8 cellular contexts compared by ENCODE assay signal in the genomic region with DNA sequence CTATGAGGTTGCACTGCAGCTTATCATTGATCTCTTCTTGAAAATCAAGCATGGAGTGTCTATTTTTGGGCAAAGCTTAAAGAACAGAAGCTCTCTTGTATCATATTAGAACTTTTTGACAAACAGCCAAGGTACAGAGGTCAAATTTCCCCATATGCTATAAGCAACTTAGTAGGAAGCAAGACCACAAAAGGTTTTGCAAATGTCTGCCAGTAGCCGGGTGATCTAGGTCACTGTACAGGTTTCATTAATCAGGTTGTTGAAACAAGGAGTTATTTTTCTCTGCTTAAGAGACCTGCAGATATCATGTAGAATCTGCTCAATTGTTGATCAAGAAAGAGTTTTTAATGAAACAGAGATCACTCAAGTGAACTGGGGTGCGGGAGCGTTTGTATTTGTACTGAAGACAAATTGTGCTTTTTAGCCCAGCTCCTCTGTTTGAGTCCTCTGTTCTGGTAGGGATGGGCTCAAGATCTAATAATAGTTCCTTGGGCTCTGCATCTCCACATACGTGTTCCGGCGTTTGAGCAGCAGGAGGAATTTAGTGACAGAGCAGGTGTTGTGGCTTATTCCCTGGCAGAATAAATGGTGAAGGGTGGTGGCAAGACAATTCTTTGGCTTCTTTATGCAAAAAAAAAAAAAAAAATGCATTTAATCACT. TPM values are rescaled to one million over a fixed set of nuclear protein-coding genes. Genes with fewer than 3 reads are reported as not detected.
DNase-seq lines count a peak whose midpoint lies in the region; ATAC-seq and TF ChIP-seq lines count a peak whose summit lies in the region.

No MANE protein-coding gene starts in this region.

- H3K4me1 ChIP-seq in Panc1 (ENCODE audit: control insufficient read depth, insufficient read depth, low read length): peaks cover 41% of the 10 kb centered on the region
- H3K4me1 ChIP-seq in ectodermal cell (ENCODE audit: control insufficient read depth, insufficient read depth, low read length): peaks cover 22% of the 10 kb centered on the region

- peak overlapping the region; percentile 1 for H3K27ac Mint-ChIP-seq in activated CD4-positive, alpha-beta T cell treated with anti-CD3 and anti-CD28 coated beads, Interleukin-2, amount 10 ng/mL, durations not matched to agents 7 days and 5 days
- peak overlapping the region; percentile 79 for H3K27ac Mint-ChIP-seq in neural crest cell (ENCODE audit: unreplicated experiment)

- peak overlapping the region; percentile 95 for H3K27ac ChIP-seq in Panc1 (ENCODE audit: low read length)
- peak overlapping the region; percentile 57 for H3K27ac ChIP-seq in ectodermal cell (ENCODE audit: insufficient read depth, low read depth, low read length, poor library complexity, severe bottlenecking)

- ATAC-seq in Panc1: no peak
- ATAC-seq in omental fat pad (ENCODE audit: low FRiP score): no peak
- ATAC-seq in HG03439 (IDR thresholded peaks at IDR 0.05; ENCODE audit: unreplicated experiment): no peak

- H3K36me3 Mint-ChIP-seq in activated CD4-positive, alpha-beta T cell treated with anti-CD3 and anti-CD28 coated beads, Interleukin-2, amount 10 ng/mL, durations not matched to agents 7 days and 5 days (ENCODE audit: low read depth): peaks cover 37% of the 10 kb centered on the region
- H3K36me3 Mint-ChIP-seq in neural crest cell (ENCODE audit: low read depth): peaks cover 26% of the 10 kb centered on the region

- CTCF ChIA-PET in activated CD4-positive, alpha-beta T cell treated with anti-CD3 and anti-CD28 coated beads, Interleukin-2, amount 10 ng/mL, durations not matched to agents 7 days and 5 days (lab: Charles Lee): interaction anchor here (0.6 to 1.8 kb wide), 14 partner anchors 9 to 503 kb away, joined by 3 to 14 read pairs (median 3); no protein-coding TSS in a partner anchor
- CTCF ChIA-PET in Panc1 (lab: Charles Lee): interaction anchor here (0.7 to 1.0 kb wide), 2 partner anchors 110 to 485 kb away, joined by 3 read pairs; no protein-coding TSS in a partner anchor

- in situ Hi-C loops in Panc1 (cut with HindIII; ENCODE audit: low pct_unique_long_range_greater_than_20kb, low sequenced_read_pairs): no loop called here

- no peaks in the 10 kb centered on the region for H3K27me3 ChIP-seq in Panc1 (ENCODE audit: control insufficient read depth, insufficient read depth, low read length)
- no peaks in the 10 kb centered on the region for H3K27me3 ChIP-seq in ectodermal cell (ENCODE audit: control insufficient read depth, insufficient read depth, low read length, poor library complexity, severe bottlenecking)

- intact Hi-C loops in Panc1 (cut with micrococcal nuclease; ENCODE audit: unreplicated experiment): loop anchor here (2.0 to 10.0 kb wide), 6 partner anchors 165 to 615 kb away; no protein-coding TSS in a partner anchor

- H3K27me3 Mint-ChIP-seq in activated CD4-positive, alpha-beta T cell treated with anti-CD3 and anti-CD28 coated beads, Interleukin-2, amount 10 ng/mL, durations not matched to agents 7 days and 5 days: no peaks in the 10 kb centered on the region
- peaks cover 4% of the 10 kb centered on the region for H3K27me3 Mint-ChIP-seq in neural crest cell (ENCODE audit: low read depth)

- H3K4me3 Mint-ChIP-seq in activated CD4-positive, alpha-beta T cell treated with anti-CD3 and anti-CD28 coated beads, Interleukin-2, amount 10 ng/mL, durations not matched to agents 7 days and 5 days: peak overlapping the region; percentile 14
- peak overlapping the region; percentile 100 for H3K4me3 Mint-ChIP-seq in neural crest cell

- H3K4me3 ChIP-seq in Panc1 (ENCODE audit: low read depth in 2 of 2, low read length in 2 of 2) (peak overlapping the region; percentile 19 to 97), ectodermal cell (ENCODE audit: insufficient read depth, low read depth, low read length) (peak overlapping the region; percentile 97)

- POLR2A ChIA-PET in activated CD4-positive, alpha-beta T cell treated with anti-CD3 and anti-CD28 coated beads, Interleukin-2, amount 10 ng/mL, durations not matched to agents 7 days and 5 days (lab: Charles Lee): no interaction called here
- POLR2A ChIA-PET in Panc1 (lab: Charles Lee): interaction anchor here (0.6 to 0.7 kb wide), 3 partner anchors 13 to 176 kb away, joined by 4 to 10 read pairs (median 9); no protein-coding TSS in a partner anchor

- TF ChIP-seq CTCF in Panc1 (IDR thresholded peaks at IDR 0.05): no peak
- no peak for TF ChIP-seq CTCF in neural crest cell (conservative IDR thresholded peaks at IDR 0.05)
- no peak for TF ChIP-seq CTCF in omental fat pad (IDR thresholded peaks at IDR 0.05)

- H3K4me1 Mint-ChIP-seq in activated CD4-positive, alpha-beta T cell treated with anti-CD3 and anti-CD28 coated beads, Interleukin-2, amount 10 ng/mL, durations not matched to agents 7 days and 5 days: peaks cover 45% of the 10 kb centered on the region
- peaks cover 51% of the 10 kb centered on the region for H3K4me1 Mint-ChIP-seq in neural crest cell

- H3K9me3 ChIP-seq in Panc1 (ENCODE audit: control insufficient read depth, insufficient read depth, low read depth, low read length) (no peaks in the 10 kb centered on the region), ectodermal cell (ENCODE audit: control insufficient read depth, low read length) (no peaks in the 10 kb centered on the region)

- 37 to 41% methylated on average over 6 of the region's 6 CpGs for WGBS in ectodermal cell, 2 experiments

- no peak for DNase-seq in activated CD4-positive, alpha-beta T cell treated with anti-CD3 and anti-CD28 coated beads, Interleukin-2, amount 10 ng/mL, durations not matched to agents 7 days and 5 days
- DNase-seq in activated CD4-positive, alpha-beta T cell treated with anti-CD3 and anti-CD28 coated beads, Interleukin-2, amount 50 U/mL, for 1 hour: no peak
- DNase-seq in Panc1 (ENCODE audit: low read depth, low spot score) (no peak), neural crest cell (ENCODE audit: low read depth, low spot score) (no peak), medulla oblongata (ENCODE audit: extremely low spot score) (no peak), omental fat pad (ENCODE audit: low spot score) (no peak)

- BruUV-seq in Panc1 (replicated peaks; lab: Mats Ljungman, UMichigan): no TSS peak

- H3K9me3 Mint-ChIP-seq in activated CD4-positive, alpha-beta T cell treated with anti-CD3 and anti-CD28 coated beads, Interleukin-2, amount 10 ng/mL, durations not matched to agents 7 days and 5 days: no peaks in the 10 kb centered on the region
- no peaks in the 10 kb centered on the region for H3K9me3 Mint-ChIP-seq in neural crest cell

- H3K36me3 ChIP-seq in Panc1 (ENCODE audit: control insufficient read depth, insufficient read depth, low read length) (peaks cover 14% of the 10 kb centered on the region), ectodermal cell (ENCODE audit: control insufficient read depth, insufficient read depth, low read length) (peaks cover 22% of the 10 kb centered on the region)

RNA-seq across cellular contexts. Expression of gene CITED2, which starts 4.3 kb away (rescaled TPM):
- total RNA-seq in activated CD4-positive, alpha-beta T cell treated with anti-CD3 and anti-CD28 coated beads, Interleukin-2, amount 10 ng/mL, durations not matched to agents 7 days and 5 days: 10 to 100 TPM; 65.0 to 76.7 TPM
- total RNA-seq in Panc1 (2021; ENCODE audit: unreplicated experiment): 210 TPM
- polyA plus RNA-seq in Panc1 (2012; ENCODE audit: insufficient read length): 385 TPM
- 541 TPM for polyA plus RNA-seq in ectodermal cell (2013, experiment 1 of 4)
- 438 TPM for polyA plus RNA-seq in ectodermal cell (2013, experiment 2 of 4)
- 358 TPM for polyA plus RNA-seq in ectodermal cell (2013, experiment 3 of 4)
- polyA plus RNA-seq in ectodermal cell (2013, experiment 4 of 4): 422 TPM
- 122 and 126 TPM in 2 replicates for total RNA-seq in neural crest cell
- 100 to 1,000 TPM in 3 of 4 donors, 10 to 100 TPM in 1; 97.6 to 309 (median 146) TPM for total RNA-seq in omental fat pad
